Comparison of ENCODE assay signal across 8 cellular contexts in the genomic region with DNA sequence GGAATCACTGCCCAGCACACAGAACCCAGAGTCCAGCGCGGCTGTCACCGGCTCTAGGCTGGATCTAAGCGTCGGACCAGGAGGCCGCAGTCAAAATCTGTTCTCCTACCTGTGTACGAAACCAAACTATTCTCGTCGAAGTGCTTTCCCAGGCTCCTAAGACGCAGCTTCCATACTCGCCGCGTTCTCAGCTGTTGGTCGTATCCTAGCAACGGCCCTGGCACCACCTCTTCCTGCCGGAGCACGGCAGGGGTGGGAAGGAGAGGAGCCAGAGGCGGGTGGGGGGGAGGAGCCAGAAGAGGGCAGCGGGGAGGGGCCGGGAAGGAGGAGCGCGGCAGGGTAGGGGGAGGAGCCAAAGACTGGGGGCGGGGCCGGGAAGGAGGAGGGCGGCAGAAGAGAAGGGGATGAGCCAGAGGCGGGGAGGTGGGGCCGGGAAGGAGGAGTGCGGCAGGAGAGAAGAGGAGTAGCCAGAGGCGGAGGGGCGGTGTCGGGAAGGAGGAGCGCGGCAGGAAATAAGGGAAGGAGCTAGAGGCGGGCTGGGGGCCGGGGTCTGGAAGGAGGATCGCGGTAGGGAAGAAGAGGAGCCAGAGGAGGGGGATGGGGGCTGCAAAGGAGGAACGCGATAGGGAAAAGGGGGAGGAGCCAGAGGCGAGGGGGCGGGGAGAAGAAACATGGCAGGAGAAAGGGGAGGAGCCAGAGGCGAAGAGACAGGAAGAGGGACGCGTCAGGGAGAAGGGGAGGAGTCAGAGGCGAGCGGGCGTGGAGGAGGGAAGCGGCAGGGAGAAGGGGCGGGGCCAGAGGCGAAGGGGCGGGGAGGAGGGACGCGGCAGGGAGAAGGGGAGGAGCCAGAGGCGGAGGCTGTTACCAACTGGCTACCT.
DNase-seq lines count a peak whose midpoint lies in the region; ATAC-seq, FAIRE-seq and TF ChIP-seq lines count a peak whose summit lies in the region.

A gene (minus strand): TSS at position 213 of the 878 bp plus-strand sequence. CDS start 22,255 bp downstream, outside the sequence.

- peak; percentile 31; the same call in 1 of the 2 replicates for TF ChIP-seq POLR2A in H54 (IDR thresholded peaks at IDR 0.05; ENCODE audit: low read depth, low read length)

- H3K4me3 ChIP-seq in Loucy (ENCODE audit: low read length, poor library complexity, severe bottlenecking) (peak within 1 kb of the TSS; percentile 77), RWPE2 (ENCODE audit: severe bottlenecking) (peak within 1 kb of the TSS; percentile 38)

- peaks cover 16% of the 10 kb centered on the region for H3K27me3 Mint-ChIP-seq in nephron progenitor cell (ENCODE audit: low read depth, poor library complexity)
- peaks cover 21% of the 10 kb centered on the region for H3K27me3 Mint-ChIP-seq in stimulated activated naive CD8-positive, alpha-beta T cell treated with anti-CD3 and anti-CD28 coated beads, Interleukin-15, Interleukin-2, amounts not matched to agents 100 ng/mL and 50 ng/mL, for 24 hours

- H3K79me2 ChIP-seq in Loucy (ENCODE audit: insufficient read depth, low read length) = no peaks in the 10 kb centered on the region

- no peaks in the 10 kb centered on the region for H3K36me3 Mint-ChIP-seq in nephron progenitor cell (ENCODE audit: low read depth)
- H3K36me3 Mint-ChIP-seq in stimulated activated naive CD8-positive, alpha-beta T cell treated with anti-CD3 and anti-CD28 coated beads, Interleukin-15, Interleukin-2, amounts not matched to agents 100 ng/mL and 50 ng/mL, for 24 hours (ENCODE audit: low read depth) = no peaks in the 10 kb centered on the region

- H3K36me3 ChIP-seq in Loucy (ENCODE audit: insufficient read depth, low read length) (no peaks in the 10 kb centered on the region), RWPE2 (ENCODE audit: low read depth) (no peaks in the 10 kb centered on the region)

- H2AFZ ChIP-seq in Loucy (ENCODE audit: low read length) = peak within 1 kb of the TSS; percentile 76

- peak within 1 kb of the TSS; percentile 72 for H3K4me2 ChIP-seq in Loucy (ENCODE audit: low read depth, low read length, poor library complexity, severe bottlenecking)

- H3K9ac ChIP-seq in Loucy (ENCODE audit: low read depth, low read length, poor library complexity, severe bottlenecking) = peak within 1 kb of the TSS; percentile 64

- H3K4me1 ChIP-seq in Loucy (ENCODE audit: insufficient read depth, low read length, poor library complexity, severe bottlenecking) (no peaks in the 10 kb centered on the region), RWPE2 (ENCODE audit: insufficient read depth, poor library complexity, severe bottlenecking) (peaks cover 16% of the 10 kb centered on the region)

- H3K9me3 ChIP-seq in Loucy (ENCODE audit: insufficient read depth, low read depth, low read length) (no peaks in the 10 kb centered on the region), RWPE2 (ENCODE audit: severe bottlenecking) (no peaks in the 10 kb centered on the region)

- peaks cover 22% of the 10 kb centered on the region for H3K4me1 Mint-ChIP-seq in nephron progenitor cell
- H3K4me1 Mint-ChIP-seq in stimulated activated naive CD8-positive, alpha-beta T cell treated with anti-CD3 and anti-CD28 coated beads, Interleukin-15, Interleukin-2, amounts not matched to agents 100 ng/mL and 50 ng/mL, for 24 hours (ENCODE audit: low read depth) = peaks cover 36% of the 10 kb centered on the region

- DNase-seq in EL = peak; percentile 95
- peak; percentile 74 for DNase-seq in H54 (ENCODE audit: insufficient read length, low spot score)
- DNase-seq in RWPE2 (ENCODE audit: low spot score) = peak; percentile 99
- DNase-seq in activated effector memory CD4-positive, alpha-beta T cell treated with anti-CD3 and anti-CD28 coated beads, Interleukin-2, amount 50 U/mL, for 16 hours = peak; percentile 97
- peak; percentile 96 for DNase-seq in fibroblast of the conjunctiva (ENCODE audit: low read depth)
- peak; percentile 99 for DNase-seq in nephron progenitor cell

- no peak for TF ChIP-seq CTCF in Loucy (conservative IDR thresholded peaks at IDR 0.05; ENCODE audit: low read length)
- TF ChIP-seq CTCF in RWPE2 (IDR thresholded peaks at IDR 0.05; ENCODE audit: poor library complexity, severe bottlenecking) = no peak
- TF ChIP-seq CTCF in nephron progenitor cell (IDR thresholded peaks at IDR 0.05) = no peak

- peak within 1 kb of the TSS; percentile 36 for H3K27ac ChIP-seq in RWPE2 (ENCODE audit: poor library complexity, severe bottlenecking)

- H3K27ac Mint-ChIP-seq in nephron progenitor cell = peak within 1 kb of the TSS; percentile 93
- peak within 1 kb of the TSS; percentile 86 for H3K27ac Mint-ChIP-seq in stimulated activated naive CD8-positive, alpha-beta T cell treated with anti-CD3 and anti-CD28 coated beads, Interleukin-15, Interleukin-2, amounts not matched to agents 100 ng/mL and 50 ng/mL, for 24 hours

- H3K4me3 Mint-ChIP-seq in nephron progenitor cell = peak within 1 kb of the TSS; percentile 88
- peak within 1 kb of the TSS; percentile 87 for H3K4me3 Mint-ChIP-seq in stimulated activated naive CD8-positive, alpha-beta T cell treated with anti-CD3 and anti-CD28 coated beads, Interleukin-15, Interleukin-2, amounts not matched to agents 100 ng/mL and 50 ng/mL, for 24 hours

- peaks cover 3% of the 10 kb centered on the region for H4K20me1 ChIP-seq in Loucy (ENCODE audit: insufficient read depth, low read length, poor library complexity, severe bottlenecking)

- H3K9me2 ChIP-seq in Loucy (replicated peaks; ENCODE audit: low read depth, low read length) = no peaks in the 10 kb centered on the region

- peak; percentile 87 for FAIRE-seq in H54 (lab: Jason Lieb, UNC)

- H3K27me3 ChIP-seq in Loucy (ENCODE audit: insufficient read depth, low read length, poor library complexity, severe bottlenecking) (no peaks in the 10 kb centered on the region), RWPE2 (ENCODE audit: insufficient read depth, poor library complexity, severe bottlenecking) (peaks cover 19% of the 10 kb centered on the region)

- peak; percentile 77 for ATAC-seq in RWPE2 (ENCODE audit: low read depth)

- H3F3A ChIP-seq in Loucy (ENCODE audit: low read depth) = no peaks in the 10 kb centered on the region

- no peaks in the 10 kb centered on the region for H3K9me3 Mint-ChIP-seq in nephron progenitor cell
- H3K9me3 Mint-ChIP-seq in stimulated activated naive CD8-positive, alpha-beta T cell treated with anti-CD3 and anti-CD28 coated beads, Interleukin-15, Interleukin-2, amounts not matched to agents 100 ng/mL and 50 ng/mL, for 24 hours = no peaks in the 10 kb centered on the region

Comparison
In these comparisons a context has a peak if more than half of its experiments do, and no peak if none do; other contexts are left out.
1. Peak in every context shown above with its lines: DNase-seq, ATAC-seq, H3K4me3 ChIP-seq and H3K27ac ChIP-seq.